9 cellular contexts compared by ENCODE assay signal in the genomic region with DNA sequence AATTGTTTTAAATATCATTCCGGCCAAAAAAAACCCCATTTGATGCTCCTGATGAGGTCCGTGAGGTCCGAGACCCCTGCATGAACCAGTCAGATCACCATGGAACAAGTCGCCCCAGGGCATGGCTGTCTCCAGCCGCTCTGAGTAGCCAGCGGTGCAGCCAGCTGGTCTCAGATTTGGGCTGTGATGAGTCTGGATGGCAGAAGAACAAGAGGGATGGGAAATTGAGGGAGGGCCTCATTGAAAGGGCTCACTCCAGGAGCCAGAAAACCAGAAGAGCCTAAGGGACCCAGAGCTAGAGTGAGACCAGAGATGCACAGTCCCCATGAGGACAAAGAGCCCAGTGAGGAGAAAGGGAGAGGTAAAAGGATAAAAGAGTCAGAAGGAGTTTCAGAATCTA.
DNase-seq lines count a peak whose midpoint lies in the region; ATAC-seq and TF ChIP-seq lines count a peak whose summit lies in the region.
"Had no signal": no experiment of that assay in that cellular context is flagged by ENCODE, and none has a peak within 500 bp of the region (broad histone marks: within the 10 kb centered on the region; RNA-seq: fewer than 3 reads in every experiment).

No MANE protein-coding gene starts in this region.

- TF ChIP-seq CTCF in tibial nerve (IDR thresholded peaks at IDR 0.05) (no peak), ovary (IDR thresholded peaks at IDR 0.05) (no peak)

- peak overlapping the region; percentile 25 to 85 for H3K4me3 Mint-ChIP-seq in activated T-cell treated with anti-CD3 and anti-CD28 coated beads, Interleukin-2, amount 50 U/mL, for 72 hours
- no peak overlapping the region for H3K4me3 Mint-ChIP-seq in activated naive CD8-positive, alpha-beta T cell
- H3K4me3 Mint-ChIP-seq: WTC11 had no signal

- H3K4me1 ChIP-seq in muscle layer of colon (ENCODE audit: insufficient read depth, low read length) (peaks cover 22% of the 10 kb centered on the region), tibial nerve (peaks cover 0 to 52% (median 22%) of the 10 kb centered on the region in 4 donors), ovary (ENCODE audit: insufficient read depth) (peaks cover 2% of the 10 kb centered on the region)

- no peak for TF ChIP-seq POLR2A in tibial nerve (IDR thresholded peaks at IDR 0.05)
- TF ChIP-seq POLR2A in ovary (IDR thresholded peaks at IDR 0.05), result no peak

- H3K27ac Mint-ChIP-seq in activated T-cell treated with anti-CD3 and anti-CD28 coated beads, Interleukin-2, amount 50 U/mL, for 72 hours, result peak overlapping the region; percentile 87
- H3K27ac Mint-ChIP-seq in activated naive CD8-positive, alpha-beta T cell, result peak overlapping the region; percentile 64

- no peak overlapping the region for H3K9ac ChIP-seq in muscle layer of colon (ENCODE audit: low read length)

- no peak for DNase-seq in activated T-cell treated with anti-CD3 and anti-CD28 coated beads, Interleukin-2, amount 50 U/mL, for 72 hours
- DNase-seq in activated T-cell treated with anti-CD3 and anti-CD28 coated beads, Interleukin-2, amount 50 U/mL, for 1 hour, result no peak
- DNase-seq in tibial nerve (ENCODE audit: low spot score in 2 of 2) (no peak), HEK293T (ENCODE audit: extremely low spot score) (no peak), ovary (no peak), KG1 (lab: John Stamatoyannopoulos, UW) (no peak)

- CTCF ChIA-PET in HEK293T (lab: Yijun Ruan, JAX), result interaction anchor here (0.6 kb wide), 2 partner anchors 129 to 138 kb away, joined by 3 read pairs; no protein-coding TSS in a partner anchor

- no peaks in the 10 kb centered on the region for H3K36me3 ChIP-seq in muscle layer of colon (ENCODE audit: insufficient read depth, low read length)
- H3K36me3 ChIP-seq in tibial nerve, result no peaks in the 10 kb centered on the region
- H3K36me3 ChIP-seq in ovary, result no peaks in the 10 kb centered on the region

- H3K27ac ChIP-seq in muscle layer of colon (ENCODE audit: low read depth, low read length) (peak overlapping the region; percentile 31), tibial nerve (peak overlapping the region in 3 of 4 donors; percentile 68 to 86 (median 69)), ovary (no peak overlapping the region)

- no peaks in the 10 kb centered on the region for H3K9me3 ChIP-seq in muscle layer of colon (ENCODE audit: low read length)
- H3K9me3 ChIP-seq in tibial nerve, result no peaks in the 10 kb centered on the region
- H3K9me3 ChIP-seq in ovary, result no peaks in the 10 kb centered on the region

- TF ChIP-seq EP300 in tibial nerve (IDR thresholded peaks at IDR 0.05) (no peak), ovary (IDR thresholded peaks at IDR 0.05) (no peak)

- H3K27me3 ChIP-seq in muscle layer of colon (ENCODE audit: control insufficient read depth in 1 of 2, insufficient read depth in 2 of 2, low read length in 2 of 2) (no peaks in the 10 kb centered on the region), tibial nerve (no peaks in the 10 kb centered on the region), ovary (no peaks in the 10 kb centered on the region)

- peaks cover 0 to 2% of the 10 kb centered on the region in 2 donors for H3K36me3 Mint-ChIP-seq in activated T-cell treated with anti-CD3 and anti-CD28 coated beads, Interleukin-2, amount 50 U/mL, for 72 hours (ENCODE audit: insufficient read depth in 2 of 2)
- H3K36me3 Mint-ChIP-seq in activated naive CD8-positive, alpha-beta T cell, result no peaks in the 10 kb centered on the region

- POLR2A ChIA-PET in HEK293T (lab: Yijun Ruan, JAX), result no interaction called here

- H3K4me3 ChIP-seq in muscle layer of colon (ENCODE audit: low read depth in 1 of 2, low read length in 2 of 2) (no peak overlapping the region), tibial nerve (no peak overlapping the region), ovary (no peak overlapping the region)

- 90 to 95% methylated on average over 6 of the region's 6 CpGs for WGBS in tibial nerve, 2 donors
- 95 to 97% (median 97%) methylated on average over 6 of the region's 6 CpGs for WGBS in ovary, 3 donors

- H3K4me1 Mint-ChIP-seq in activated T-cell treated with anti-CD3 and anti-CD28 coated beads, Interleukin-2, amount 50 U/mL, for 72 hours (ENCODE audit: low read depth), result peaks cover 69% of the 10 kb centered on the region
- peaks cover 43% of the 10 kb centered on the region for H3K4me1 Mint-ChIP-seq in activated naive CD8-positive, alpha-beta T cell (ENCODE audit: low read depth)

- no peaks in the 10 kb centered on the region for H3K9me3 Mint-ChIP-seq in activated T-cell treated with anti-CD3 and anti-CD28 coated beads, Interleukin-2, amount 50 U/mL, for 72 hours
- H3K9me3 Mint-ChIP-seq in activated naive CD8-positive, alpha-beta T cell (ENCODE audit: low read depth), result peaks cover 1% of the 10 kb centered on the region

- ATAC-seq in activated T-cell treated with anti-CD3 and anti-CD28 coated beads, Interleukin-2, amount 50 U/mL, for 72 hours (replicated peaks in 1 of 2), result no peak
- ATAC-seq: WTC11 had no signal

- intact Hi-C loops in ovary (cut with DNase I), result no loop called here

- H3K27me3 Mint-ChIP-seq in activated T-cell treated with anti-CD3 and anti-CD28 coated beads, Interleukin-2, amount 50 U/mL, for 72 hours (ENCODE audit: low read depth), result no peaks in the 10 kb centered on the region
- H3K27me3 Mint-ChIP-seq in activated naive CD8-positive, alpha-beta T cell, result no peaks in the 10 kb centered on the region

TF ChIP-seq in HEK293T, 16 proteins besides CTCF, POLR2A, EP300 and RAD21:
- TF ChIP-seq ZNF384 (IDR thresholded peaks at IDR 0.05) (no peak), ARNT (IDR thresholded peaks at IDR 0.05) (no peak), L3MBTL2 (conservative IDR thresholded peaks at IDR 0.05) (no peak), TARDBP (IDR thresholded peaks at IDR 0.05) (no peak), SP1 (IDR thresholded peaks at IDR 0.05) (no peak), ELF4 (IDR thresholded peaks at IDR 0.05) (no peak), LEF1 (IDR thresholded peaks at IDR 0.05; ENCODE audit: borderline replicate concordance) (no peak), CTBP1 (IDR thresholded peaks at IDR 0.05; ENCODE audit: borderline replicate concordance) (no peak), BHLHE40 (IDR thresholded peaks at IDR 0.05; ENCODE audit: borderline replicate concordance) (no peak), HDGF (IDR thresholded peaks at IDR 0.05; ENCODE audit: borderline replicate concordance) (no peak)

Comparison
In these comparisons a context has a peak if more than half of its experiments do, and no peak if none do; other contexts are left out.
1. H3K27ac ChIP-seq: peak in muscle layer of colon (single experiment) and tibial nerve (3 of 4); none in ovary (0 of 2).